In genomic region chr3:146184616-146185015, GRCh38 we compare ENCODE assay signal across 19 cellular contexts. TPM values are rescaled to one million over a fixed set of nuclear protein-coding genes. Genes with fewer than 3 reads are reported as not detected.
DNase-seq lines count a peak whose midpoint lies in the region; ATAC-seq and TF ChIP-seq lines count a peak whose summit lies in the region.
"Had no signal": no experiment of that assay in that cellular context is flagged by ENCODE, and none has a peak within 500 bp of the region (broad histone marks: within the 10 kb centered on the region; RNA-seq: fewer than 3 reads in every experiment).

No MANE protein-coding gene starts in this region.

- no peak overlapping the region for H3K4me3 ChIP-seq in cardiac fibroblast (replicated peaks in 1 of 2; ENCODE audit: low read depth in 2 of 2, low read length in 2 of 2)
- H3K4me3 ChIP-seq in suprapubic skin = no peak overlapping the region
- H3K4me3 ChIP-seq: right atrium auricular region had no signal

- no peak for TF ChIP-seq EP300 in suprapubic skin (IDR thresholded peaks at IDR 0.05)

- H3K36me3 ChIP-seq in suprapubic skin = no peaks in the 10 kb centered on the region
- H3K36me3 ChIP-seq: right atrium auricular region had no signal

- TF ChIP-seq CTCF in cardiac fibroblast (IDR thresholded peaks at IDR 0.05; ENCODE audit: low read depth, low read length) = no peak
- no peak for TF ChIP-seq CTCF in omental fat pad (IDR thresholded peaks at IDR 0.05)
- TF ChIP-seq CTCF in suprapubic skin (IDR thresholded peaks at IDR 0.05) = no peak

- no peak overlapping the region for H3K27ac ChIP-seq in suprapubic skin
- H3K27ac ChIP-seq: right atrium auricular region had no signal

- no peaks in the 10 kb centered on the region for H3K9me3 ChIP-seq in suprapubic skin
- H3K9me3 ChIP-seq: right atrium auricular region had no signal

- no peaks in the 10 kb centered on the region for H3K4me1 ChIP-seq in suprapubic skin
- H3K4me1 ChIP-seq: right atrium auricular region had no signal

- TF ChIP-seq POLR2A in suprapubic skin (IDR thresholded peaks at IDR 0.05) = no peak

- no peaks in the 10 kb centered on the region for H3K27me3 ChIP-seq in suprapubic skin
- H3K27me3 ChIP-seq: right atrium auricular region had no signal

- WGBS in suprapubic skin = 50% methylated on average over 1 of the region's 1 CpG

- peak; percentile 41 for ATAC-seq in omental fat pad (ENCODE audit: low FRiP score)
- no peak for ATAC-seq in HG03139 (IDR thresholded peaks at IDR 0.05; ENCODE audit: unreplicated experiment)
- no peak for ATAC-seq in HG03378 (IDR thresholded peaks at IDR 0.05; ENCODE audit: unreplicated experiment)
- ATAC-seq: T-helper 17 cell had no signal

- peak; percentile 30 for DNase-seq in ELF-1 (ENCODE audit: low read depth, low spot score)
- DNase-seq in NCI-H1105 treated with DMSO at 0.1 percent for 48 hours (lab: John Stamatoyannopoulos, UW) = peak; percentile 46
- DNase-seq in cardiac fibroblast (ENCODE audit: low read depth in 2 of 2) = peak; percentile 35 to 78
- no peak for DNase-seq in omental fat pad (ENCODE audit: low spot score)
- DNase-seq in central memory CD4-positive, alpha-beta T cell = no peak
- DNase-seq in suprapubic skin (ENCODE audit: low spot score in 2 of 2) = no peak
- DNase-seq: activated CD4-positive, alpha-beta T cell treated with anti-CD3 and anti-CD28 coated beads, Interleukin-2, amount 10 ng/mL, durations not matched to agents 24 days and 14 days; C1 segment of cervical spinal cord; effector memory CD4-positive, alpha-beta T cell; left cardiac atrium; naive B cell; NCI-H1930; stimulated activated CD4-positive, alpha-beta T cell treated with anti-CD3 and anti-CD28 coated beads, Interleukin-4, amount 100 ng/mL, for 4 hours; stimulated activated naive CD4-positive, alpha-beta T cell treated with Interleukin-2 at 50 U/mL for 16 hours; T-helper 17 cell had no signal

RNA-seq across cellular contexts. Expression of gene PLOD2, which starts 23.6 kb away (rescaled TPM):
- 100 to 1,000 TPM in 3 of 4 donors, 10 to 100 TPM in 1; 35.3 to 180 (median 107) TPM for total RNA-seq in omental fat pad
- total RNA-seq in suprapubic skin = 10 to 100 TPM in 2 of 4 donors, 1 to 10 TPM in 2; 5.3 to 19.0 (median 8.6) TPM
- total RNA-seq: OCI-LY7 had no signal

Comparison
In these comparisons a context has a peak if more than half of its experiments do, and no peak if none do; other contexts are left out.
1. DNase-seq: peak in ELF-1 (single experiment), NCI-H1105 treated with DMSO at 0.1 percent for 48 hours (single experiment) and cardiac fibroblast (2 of 2); none in omental fat pad (single experiment), central memory CD4-positive, alpha-beta T cell (single experiment) and suprapubic skin (0 of 2).